Comparison of ENCODE assay signal across 24 cellular contexts in the genomic region with DNA sequence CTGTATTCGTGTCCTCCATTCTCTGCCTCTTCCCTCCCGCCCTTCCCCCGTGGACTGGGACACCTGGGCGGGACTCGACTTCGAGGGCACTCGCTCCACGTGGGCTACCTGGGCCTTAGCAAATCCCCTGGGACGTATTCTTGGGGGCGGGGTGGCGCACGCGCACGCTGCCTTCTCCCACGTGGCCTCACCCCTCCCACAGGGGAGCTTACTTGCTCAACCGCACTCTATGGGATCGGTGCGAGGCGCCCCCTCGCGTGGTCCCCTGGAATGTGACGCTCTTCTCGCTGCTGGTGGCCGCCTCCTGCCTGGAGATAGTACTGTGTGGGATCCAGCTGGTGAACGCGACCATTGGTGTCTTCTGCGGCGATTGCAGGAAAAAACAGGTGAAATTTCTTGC. TPM values are rescaled to one million over a fixed set of nuclear protein-coding genes. Genes with fewer than 3 reads are reported as not detected.
DNase-seq lines count a peak whose midpoint lies in the region; ATAC-seq and TF ChIP-seq lines count a peak whose summit lies in the region.
"Had no signal": no experiment of that assay in that cellular context is flagged by ENCODE, and none has a peak within 500 bp of the region (broad histone marks: within the 10 kb centered on the region; RNA-seq: fewer than 3 reads in every experiment).

No MANE protein-coding gene starts in this region.

- no peaks in the 10 kb centered on the region for H3K36me3 Mint-ChIP-seq in activated T-helper 2 cell treated with anti-CD3 and anti-CD28 coated beads, Interferon-gamma antibody, Interleukin-2, Interleukin-4, amounts not matched to agents 10 μg/mL and 5 μg/mL and 100 μg/mL, durations not matched to agents 14 hours and 24 hours and 36 hours (ENCODE audit: low read depth)

- ATAC-seq in esophagus mucosa (peak; percentile 4), upper lobe of right lung (peak; percentile 84), HG03108 (IDR thresholded peaks at IDR 0.05; ENCODE audit: unreplicated experiment) (no peak)
- ATAC-seq: right lobe of liver, Right ventricle myocardium inferior had no signal

- H3K4me3 Mint-ChIP-seq in activated T-helper 2 cell treated with anti-CD3 and anti-CD28 coated beads, Interferon-gamma antibody, Interleukin-2, Interleukin-4, amounts not matched to agents 10 μg/mL and 5 μg/mL and 100 μg/mL, durations not matched to agents 14 hours and 24 hours and 36 hours (ENCODE audit: low read depth): no peak overlapping the region
- H3K4me3 Mint-ChIP-seq: neural crest cell; T-helper 2 cell treated with Interferon-gamma antibody and Interleukin-4, amounts not matched to agents 5 μg/mL and 100 μg/mL, for 36 hours had no signal

- peaks cover 35% of the 10 kb centered on the region for H3K27me3 ChIP-seq in upper lobe of right lung
- H3K27me3 ChIP-seq: right lobe of liver had no signal

- no peak overlapping the region for H3K27ac ChIP-seq in upper lobe of right lung
- H3K27ac ChIP-seq: 22Rv1, esophagus squamous epithelium, right lobe of liver, thyroid gland had no signal

- H3K27me3 Mint-ChIP-seq in activated T-helper 2 cell treated with anti-CD3 and anti-CD28 coated beads, Interferon-gamma antibody, Interleukin-2, Interleukin-4, amounts not matched to agents 10 μg/mL and 5 μg/mL and 100 μg/mL, durations not matched to agents 14 hours and 24 hours and 36 hours (ENCODE audit: low read depth): peaks cover 62% of the 10 kb centered on the region

- intact Hi-C loops in upper lobe of right lung (cut with DNase I): loop anchor here (10.0 kb wide), 1 partner anchor 48 kb away; the partner anchor contains the start of genes CXCL16, MED11 and ZMYND15
- intact Hi-C loops in activated T-helper 2 cell treated with anti-CD3 and anti-CD28 coated beads, Interferon-gamma antibody, Interleukin-2, Interleukin-4, amounts not matched to agents 10 μg/mL and 5 μg/mL and 100 μg/mL, durations not matched to agents 14 hours and 24 hours and 36 hours (cut with micrococcal nuclease): no loop called here

- no peak overlapping the region for H3K4me3 ChIP-seq in upper lobe of right lung
- H3K4me3 ChIP-seq: esophagus squamous epithelium, right lobe of liver, thyroid gland had no signal

- H3K27ac Mint-ChIP-seq in activated T-helper 2 cell treated with anti-CD3 and anti-CD28 coated beads, Interferon-gamma antibody, Interleukin-2, Interleukin-4, amounts not matched to agents 10 μg/mL and 5 μg/mL and 100 μg/mL, durations not matched to agents 14 hours and 24 hours and 36 hours: no peak overlapping the region
- H3K27ac Mint-ChIP-seq: T-helper 2 cell treated with Interferon-gamma antibody and Interleukin-4, amounts not matched to agents 5 μg/mL and 100 μg/mL, for 36 hours had no signal

- H3K9me3 ChIP-seq in upper lobe of right lung: no peaks in the 10 kb centered on the region
- H3K9me3 ChIP-seq: esophagus squamous epithelium, right lobe of liver, thyroid gland had no signal

- peak; percentile 14 for TF ChIP-seq CTCF in upper lobe of right lung (IDR thresholded peaks at IDR 0.05)

- H3K4me1 Mint-ChIP-seq in activated T-helper 2 cell treated with anti-CD3 and anti-CD28 coated beads, Interferon-gamma antibody, Interleukin-2, Interleukin-4, amounts not matched to agents 10 μg/mL and 5 μg/mL and 100 μg/mL, durations not matched to agents 14 hours and 24 hours and 36 hours (ENCODE audit: low read depth): peaks cover 15% of the 10 kb centered on the region
- H3K4me1 Mint-ChIP-seq: neural crest cell had no signal

- no peaks in the 10 kb centered on the region for H3K9me3 Mint-ChIP-seq in activated T-helper 2 cell treated with anti-CD3 and anti-CD28 coated beads, Interferon-gamma antibody, Interleukin-2, Interleukin-4, amounts not matched to agents 10 μg/mL and 5 μg/mL and 100 μg/mL, durations not matched to agents 14 hours and 24 hours and 36 hours
- H3K9me3 Mint-ChIP-seq: neural crest cell; T-helper 2 cell treated with Interferon-gamma antibody and Interleukin-4, amounts not matched to agents 5 μg/mL and 100 μg/mL, for 36 hours had no signal

- no peaks in the 10 kb centered on the region for H3K36me3 ChIP-seq in upper lobe of right lung
- H3K36me3 ChIP-seq: esophagus squamous epithelium, right lobe of liver, thyroid gland had no signal

- peaks cover 26% of the 10 kb centered on the region for H3K4me1 ChIP-seq in upper lobe of right lung

- DNase-seq in NCI-H510A treated with DMSO at 0.1 percent for 48 hours (lab: John Stamatoyannopoulos, UW) (peak; percentile 4), NCI-H510A (lab: John Stamatoyannopoulos, UW) (no peak), upper lobe of right lung (peak; percentile 82)
- peak; percentile 11 for DNase-seq in stimulated activated CD4-positive, alpha-beta T cell treated with anti-CD3 and anti-CD28 coated beads, Interleukin-1b, Interleukin-23, amount 100 ng/mL, for 48 hours
- DNase-seq in stimulated activated CD4-positive, alpha-beta T cell treated with anti-CD3 and anti-CD28 coated beads, Interleukin-12 subunit alpha, Interleukin-12 subunit beta, amount 100 ng/mL, for 4 hours: no peak
- no peak for DNase-seq in activated T-helper 2 cell treated with anti-CD3 and anti-CD28 coated beads, Interferon-gamma antibody, Interleukin-2, Interleukin-4, amounts not matched to agents 10 μg/mL and 5 μg/mL and 100 μg/mL, durations not matched to agents 14 hours and 24 hours and 36 hours (ENCODE audit: low spot score)
- DNase-seq: activated effector memory CD4-positive, alpha-beta T cell treated with Interleukin-2 at 50 U/mL for 16 hours; cortex of kidney; DMS79 treated with DMSO at 0.1 percent for 48 hours; esophagus squamous epithelium; mesendoderm; MM.1S; NCI-H2081 treated with DMSO at 0.1 percent for 48 hours; stimulated activated CD4-positive, alpha-beta T cell treated with anti-CD3 and anti-CD28 coated beads, Interleukin-2, amount 100 ng/mL, for 48 hours; stimulated activated CD8-positive, alpha-beta memory T cell treated with anti-CD3 and anti-CD28 coated beads, Interleukin-4, amount 100 ng/mL, for 48 hours; thyroid gland had no signal

RNA-seq across cellular contexts. Expression of gene VMO1, which starts 3.5 kb away (rescaled TPM):
- 2.3 TPM for total RNA-seq in esophagus mucosa
- 5.6 TPM for total RNA-seq in upper lobe of right lung
- 0.28 and 0.46 TPM in 2 replicates for total RNA-seq in activated T-helper 2 cell treated with anti-CD3 and anti-CD28 coated beads, Interferon-gamma antibody, Interleukin-2, Interleukin-4, amounts not matched to agents 10 μg/mL and 5 μg/mL and 100 μg/mL, durations not matched to agents 14 hours and 24 hours and 36 hours
- total RNA-seq: H4 had no signal

RNA-seq across cellular contexts. Expression of gene GLTPD2, which starts 6.1 kb away (rescaled TPM):
- total RNA-seq in esophagus mucosa: not detected
- not detected for total RNA-seq in upper lobe of right lung
- not detected in 2 replicates for total RNA-seq in activated T-helper 2 cell treated with anti-CD3 and anti-CD28 coated beads, Interferon-gamma antibody, Interleukin-2, Interleukin-4, amounts not matched to agents 10 μg/mL and 5 μg/mL and 100 μg/mL, durations not matched to agents 14 hours and 24 hours and 36 hours
- total RNA-seq: H4, neural crest cell, Right ventricle myocardium inferior, thyroid gland had no signal

RNA-seq across cellular contexts. Expression of gene TM4SF5, which starts 11.0 kb away (rescaled TPM):
- not detected for total RNA-seq in esophagus mucosa
- total RNA-seq in upper lobe of right lung: not detected
- total RNA-seq in activated T-helper 2 cell treated with anti-CD3 and anti-CD28 coated beads, Interferon-gamma antibody, Interleukin-2, Interleukin-4, amounts not matched to agents 10 μg/mL and 5 μg/mL and 100 μg/mL, durations not matched to agents 14 hours and 24 hours and 36 hours: not detected in 2 replicates
- total RNA-seq: esophagus squamous epithelium, H4, neural crest cell, Right ventricle myocardium inferior, thyroid gland had no signal

RNA-seq across cellular contexts. Expression of gene PSMB6, which starts 13.3 kb away (rescaled TPM):
- total RNA-seq in esophagus mucosa (131 TPM), upper lobe of right lung (91.0 TPM)
- 215 and 220 TPM in 2 replicates for total RNA-seq in activated T-helper 2 cell treated with anti-CD3 and anti-CD28 coated beads, Interferon-gamma antibody, Interleukin-2, Interleukin-4, amounts not matched to agents 10 μg/mL and 5 μg/mL and 100 μg/mL, durations not matched to agents 14 hours and 24 hours and 36 hours

Comparison
In these comparisons a context has a peak if more than half of its experiments do, and no peak if none do; other contexts are left out.
1. DNase-seq: peak in NCI-H510A treated with DMSO at 0.1 percent for 48 hours (single experiment), stimulated activated CD4-positive, alpha-beta T cell treated with anti-CD3 and anti-CD28 coated beads, Interleukin-1b, Interleukin-23, amount 100 ng/mL, for 48 hours (single experiment) and upper lobe of right lung (single experiment); none in NCI-H510A (single experiment), stimulated activated CD4-positive, alpha-beta T cell treated with anti-CD3 and anti-CD28 coated beads, Interleukin-12 subunit alpha, Interleukin-12 subunit beta, amount 100 ng/mL, for 4 hours (single experiment) and activated T-helper 2 cell treated with anti-CD3 and anti-CD28 coated beads, Interferon-gamma antibody, Interleukin-2, Interleukin-4, amounts not matched to agents 10 μg/mL and 5 μg/mL and 100 μg/mL, durations not matched to agents 14 hours and 24 hours and 36 hours (single experiment).